ENCODE assay signal across 21 cellular contexts in the genomic region with DNA sequence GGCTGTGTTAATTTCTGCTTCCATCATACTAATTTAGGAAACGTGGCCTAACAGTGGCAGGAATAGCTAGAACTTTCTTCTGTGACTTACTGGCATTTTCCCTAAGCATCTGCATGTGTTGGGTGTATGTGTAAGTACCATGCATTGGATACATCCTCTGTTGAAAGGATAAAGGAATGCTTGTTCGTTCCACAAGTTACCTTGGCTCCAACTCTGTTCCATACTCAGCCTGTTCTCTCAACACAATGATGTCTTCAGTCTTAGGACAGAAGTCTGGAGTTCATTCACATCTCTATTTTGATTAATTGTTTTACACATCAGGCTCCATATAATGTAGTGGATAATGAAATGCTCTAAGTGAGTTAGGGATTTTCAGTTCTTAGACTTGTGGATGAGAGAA.
A peak's percentile ranks its signal among the peaks of the same experiment; 100 is the strongest.
DNase-seq lines count a peak whose midpoint lies in the region; ATAC-seq and TF ChIP-seq lines count a peak whose summit lies in the region.
"Had no signal": no experiment of that assay in that cellular context is flagged by ENCODE, and none has a peak within 500 bp of the region (broad histone marks: within the 10 kb centered on the region; RNA-seq: fewer than 3 reads in every experiment).

No MANE protein-coding gene starts in this region.

- H3K27ac Mint-ChIP-seq in activated T-helper 2 cell treated with anti-CD3 and anti-CD28 coated beads, Interferon-gamma antibody, Interleukin-2, Interleukin-4, amounts not matched to agents 10 μg/mL and 5 μg/mL and 100 μg/mL, durations not matched to agents 14 hours and 24 hours and 36 hours: no peak overlapping the region
- H3K27ac Mint-ChIP-seq: CD8-positive, alpha-beta T cell had no signal

- peaks cover 61% of the 10 kb centered on the region for H3F3A ChIP-seq in SU-DHL-6 (ENCODE audit: insufficient read depth)

- H3K9me3 ChIP-seq in IMR-90 (ENCODE audit: control insufficient read depth, insufficient read depth, low read length): no peaks in the 10 kb centered on the region
- no peaks in the 10 kb centered on the region for H3K9me3 ChIP-seq in SU-DHL-6 (ENCODE audit: insufficient read depth, low read length)
- no peaks in the 10 kb centered on the region for H3K9me3 ChIP-seq in thoracic aorta
- H3K9me3 ChIP-seq: HAP-1, SJCRH30 had no signal

- H2AK9ac ChIP-seq in IMR-90 (replicated peaks; ENCODE audit: low read depth, low read length, poor library complexity): no peak overlapping the region

- H3K27me3 ChIP-seq in IMR-90 (ENCODE audit: control insufficient read depth, insufficient read depth, low read length) (no peaks in the 10 kb centered on the region), SU-DHL-6 (ENCODE audit: low read length) (no peaks in the 10 kb centered on the region), thoracic aorta (replicated peaks; ENCODE audit: insufficient read depth) (no peaks in the 10 kb centered on the region)
- H3K27me3 ChIP-seq: SJCRH30 had no signal

- no peak for DNase-seq in IMR-90
- DNase-seq in medulla oblongata (ENCODE audit: extremely low spot score): peak; percentile 36
- no peak for DNase-seq in thoracic aorta (ENCODE audit: low spot score)
- DNase-seq in iPS-NIHi7 (ENCODE audit: extremely low spot score): no peak
- DNase-seq in activated T-helper 2 cell treated with anti-CD3 and anti-CD28 coated beads, Interferon-gamma antibody, Interleukin-2, Interleukin-4, amounts not matched to agents 10 μg/mL and 5 μg/mL and 100 μg/mL, durations not matched to agents 14 hours and 24 hours and 36 hours (ENCODE audit: low spot score): no peak
- no peak for DNase-seq in left colon
- DNase-seq: CD8-positive, alpha-beta T cell; KBM-7; NCI-H1092 treated with DMSO at 0.1 percent for 48 hours; NCI-H146; NCI-H2029; NCI-H226; NCI-H510A treated with DMSO at 0.1 percent for 48 hours; NCI-H748 treated with DMSO at 0.1 percent for 48 hours; NK-92 treated with Interleukin-12 subunit alpha and Interleukin-12 subunit beta, amount 100 ng/mL, for 24 hours; SJCRH30 had no signal

- no peak for TF ChIP-seq RAD21 in IMR-90 (IDR thresholded peaks at IDR 0.05; ENCODE audit: low read length)

- TF ChIP-seq CTCF in IMR-90 (conservative IDR thresholded peaks at IDR 0.05; ENCODE audit: low read depth, low read length): no peak
- no peak for TF ChIP-seq CTCF in SU-DHL-6 (IDR thresholded peaks at IDR 0.05; ENCODE audit: insufficient read depth, low read length, poor library complexity, severe bottlenecking)
- TF ChIP-seq CTCF in thoracic aorta (IDR thresholded peaks at IDR 0.05): no peak

- H3K9me2 ChIP-seq in SU-DHL-6 (replicated peaks; ENCODE audit: insufficient read depth, low read length): no peaks in the 10 kb centered on the region

- H3K18ac ChIP-seq in IMR-90 (ENCODE audit: low read depth, low read length): no peak overlapping the region

- H2BK20ac ChIP-seq in IMR-90 (ENCODE audit: low read depth, low read length): no peak overlapping the region

- dilution Hi-C loops in IMR-90 (cut with HindIII; ENCODE audit: low sequenced_read_pairs, unreplicated experiment): no loop called here

- H3K36me3 ChIP-seq in IMR-90 (ENCODE audit: control insufficient read depth, insufficient read depth, low read length) (no peaks in the 10 kb centered on the region), SU-DHL-6 (ENCODE audit: low read length) (peaks cover 7% of the 10 kb centered on the region; the same call in 1 of the 2 replicates), thoracic aorta (no peaks in the 10 kb centered on the region)
- H3K36me3 ChIP-seq: HAP-1, SJCRH30 had no signal

- H3K27me3 Mint-ChIP-seq in activated T-helper 2 cell treated with anti-CD3 and anti-CD28 coated beads, Interferon-gamma antibody, Interleukin-2, Interleukin-4, amounts not matched to agents 10 μg/mL and 5 μg/mL and 100 μg/mL, durations not matched to agents 14 hours and 24 hours and 36 hours (ENCODE audit: low read depth): no peaks in the 10 kb centered on the region

- no peak overlapping the region for H3K4me3 Mint-ChIP-seq in activated T-helper 2 cell treated with anti-CD3 and anti-CD28 coated beads, Interferon-gamma antibody, Interleukin-2, Interleukin-4, amounts not matched to agents 10 μg/mL and 5 μg/mL and 100 μg/mL, durations not matched to agents 14 hours and 24 hours and 36 hours (ENCODE audit: low read depth)

- H3K14ac ChIP-seq in IMR-90 (replicated peaks; ENCODE audit: low read depth, low read length): 0 out of 2 replicates have a peak overlapping the region, but pooled peaks have one; percentile 10

- H4K5ac ChIP-seq in IMR-90 (ENCODE audit: low read depth, low read length): no peak overlapping the region

- ATAC-seq in IMR-90 (ENCODE audit: low read depth): no peak
- ATAC-seq in thoracic aorta (ENCODE audit: insufficient number of reproducible peaks, low FRiP score, low read depth): no peak
- ATAC-seq in left colon: no peak
- ATAC-seq: CD8-positive, alpha-beta T cell; HepG2; Panc1 had no signal

- in situ Hi-C loops in IMR-90 (cut with MboI; ENCODE audit: low sequenced_read_pairs): no loop called here

- no peak overlapping the region for H2BK120ac ChIP-seq in IMR-90 (ENCODE audit: low read depth, low read length)

- H2AFZ ChIP-seq in IMR-90 (replicated peaks; ENCODE audit: low read length, poor library complexity) (no peak overlapping the region), SU-DHL-6 (ENCODE audit: low read depth, low read length, severe bottlenecking) (no peak overlapping the region)

- no peak for TF ChIP-seq POLR2A in IMR-90 (IDR thresholded peaks at IDR 0.05; ENCODE audit: low read depth, low read length)

- no peak overlapping the region for H4K8ac ChIP-seq in IMR-90 (ENCODE audit: low read depth in 2 of 2, low read length in 2 of 2)

- H3K27ac ChIP-seq in IMR-90 (ENCODE audit: insufficient read depth, low read length) (no peak overlapping the region), SU-DHL-6 (ENCODE audit: low read depth, low read length) (peak overlapping the region; percentile 89), thoracic aorta (peak overlapping the region; percentile 48 to 62)
- H3K27ac ChIP-seq: HL-60, SJCRH30 had no signal

- no peak overlapping the region for H3K56ac ChIP-seq in IMR-90 (ENCODE audit: extremely low read depth, insufficient read depth, low read length)

- H3K79me2 ChIP-seq in SU-DHL-6 (ENCODE audit: insufficient read depth, low read length): peaks cover 96% of the 10 kb centered on the region

- H4K91ac ChIP-seq in IMR-90 (ENCODE audit: insufficient read depth, low read depth, low read length): no peak overlapping the region

- POLR2A ChIA-PET in IMR-90 (lab: Charles Lee; ENCODE audit: unreplicated experiment): no interaction called here

- H3K9ac ChIP-seq in IMR-90 (ENCODE audit: low read depth, low read length) (no peak overlapping the region), SU-DHL-6 (ENCODE audit: low read length) (no peak overlapping the region; the same call in 1 of the 2 replicates)

- H3K23ac ChIP-seq in IMR-90 (ENCODE audit: low read depth, low read length): no peak overlapping the region

- no peaks in the 10 kb centered on the region for H3K36me3 Mint-ChIP-seq in activated T-helper 2 cell treated with anti-CD3 and anti-CD28 coated beads, Interferon-gamma antibody, Interleukin-2, Interleukin-4, amounts not matched to agents 10 μg/mL and 5 μg/mL and 100 μg/mL, durations not matched to agents 14 hours and 24 hours and 36 hours (ENCODE audit: low read depth)
- H3K36me3 Mint-ChIP-seq: CD8-positive, alpha-beta T cell had no signal

- H3K9me3 Mint-ChIP-seq in activated T-helper 2 cell treated with anti-CD3 and anti-CD28 coated beads, Interferon-gamma antibody, Interleukin-2, Interleukin-4, amounts not matched to agents 10 μg/mL and 5 μg/mL and 100 μg/mL, durations not matched to agents 14 hours and 24 hours and 36 hours: no peaks in the 10 kb centered on the region
- H3K9me3 Mint-ChIP-seq: CD8-positive, alpha-beta T cell had no signal

- H3K4ac ChIP-seq in IMR-90 (ENCODE audit: low read depth, low read length): no peak overlapping the region

- H3K79me1 ChIP-seq in IMR-90 (ENCODE audit: low read depth in 1 of 2, low read length in 2 of 2): no peaks in the 10 kb centered on the region

- intact Hi-C loops in IMR-90 (cut with micrococcal nuclease) (no loop called here), left colon (cut with DNase I, micrococcal nuclease) (no loop called here)
- intact Hi-C loops in activated T-helper 2 cell treated with anti-CD3 and anti-CD28 coated beads, Interferon-gamma antibody, Interleukin-2, Interleukin-4, amounts not matched to agents 10 μg/mL and 5 μg/mL and 100 μg/mL, durations not matched to agents 14 hours and 24 hours and 36 hours (cut with micrococcal nuclease): no loop called here

- no peak overlapping the region for H2BK15ac ChIP-seq in IMR-90 (ENCODE audit: low read depth, low read length)

- H3K4me3 ChIP-seq in IMR-90 (ENCODE audit: insufficient read depth, low read depth, low read length) (no peak overlapping the region), SU-DHL-6 (ENCODE audit: insufficient read depth, low read length, poor library complexity, severe bottlenecking) (no peak overlapping the region), thoracic aorta (no peak overlapping the region)
- H3K4me3 ChIP-seq: HAP-1, SJCRH30 had no signal

- H3K4me2 ChIP-seq in IMR-90 (ENCODE audit: low read depth, low read length) (no peak overlapping the region), SU-DHL-6 (ENCODE audit: low read depth, low read length, poor library complexity, severe bottlenecking) (peak overlapping the region; percentile 69)

- no peak overlapping the region for H2AK5ac ChIP-seq in IMR-90 (ENCODE audit: low read depth, low read length)

- H3K4me1 Mint-ChIP-seq in activated T-helper 2 cell treated with anti-CD3 and anti-CD28 coated beads, Interferon-gamma antibody, Interleukin-2, Interleukin-4, amounts not matched to agents 10 μg/mL and 5 μg/mL and 100 μg/mL, durations not matched to agents 14 hours and 24 hours and 36 hours (ENCODE audit: low read depth): peaks cover 15% of the 10 kb centered on the region

- H3K4me1 ChIP-seq in IMR-90 (ENCODE audit: control insufficient read depth, insufficient read depth, low read length) (peaks cover 2% of the 10 kb centered on the region; the same call in 1 of the 2 replicates), thoracic aorta (ENCODE audit: control insufficient read depth in 1 of 2, low read depth in 2 of 2) (peaks cover 24 to 88% of the 10 kb centered on the region in 2 donors)
- H3K4me1 ChIP-seq: SJCRH30 had no signal

- peaks cover 3% of the 10 kb centered on the region for H3K9me1 ChIP-seq in IMR-90 (ENCODE audit: insufficient read depth, low read length)

- BruUV-seq in IMR-90 (replicated peaks; lab: Mats Ljungman, UMichigan): no TSS peak

- no peaks in the 10 kb centered on the region for H4K20me1 ChIP-seq in IMR-90 (ENCODE audit: insufficient read depth, low read length)
- no peaks in the 10 kb centered on the region for H4K20me1 ChIP-seq in SU-DHL-6 (ENCODE audit: low read depth, low read length)

- CTCF ChIA-PET in IMR-90 (lab: Yijun Ruan, JAX): no interaction called here

- no CpG with 5 or more reads among the region's 2 CpGs for WGBS in IMR-90 (ENCODE audit: extremely low coverage in 2 of 2, insufficient read length in 1 of 2), 2 experiments

- no peak overlapping the region for H2BK5ac ChIP-seq in IMR-90 (ENCODE audit: low read depth, low read length, poor library complexity, severe bottlenecking)

TF ChIP-seq in IMR-90, 13 proteins besides CTCF, POLR2A, EP300 and RAD21 (continues in another document):
- TF ChIP-seq BHLHE40 (IDR thresholded peaks at IDR 0.05; ENCODE audit: low read depth, low read length): no peak
- TF ChIP-seq MAFK (IDR thresholded peaks at IDR 0.05; ENCODE audit: low read depth, low read length): no peak
